Comparison of ENCODE assay signal across 8 cellular contexts in the genomic region with DNA sequence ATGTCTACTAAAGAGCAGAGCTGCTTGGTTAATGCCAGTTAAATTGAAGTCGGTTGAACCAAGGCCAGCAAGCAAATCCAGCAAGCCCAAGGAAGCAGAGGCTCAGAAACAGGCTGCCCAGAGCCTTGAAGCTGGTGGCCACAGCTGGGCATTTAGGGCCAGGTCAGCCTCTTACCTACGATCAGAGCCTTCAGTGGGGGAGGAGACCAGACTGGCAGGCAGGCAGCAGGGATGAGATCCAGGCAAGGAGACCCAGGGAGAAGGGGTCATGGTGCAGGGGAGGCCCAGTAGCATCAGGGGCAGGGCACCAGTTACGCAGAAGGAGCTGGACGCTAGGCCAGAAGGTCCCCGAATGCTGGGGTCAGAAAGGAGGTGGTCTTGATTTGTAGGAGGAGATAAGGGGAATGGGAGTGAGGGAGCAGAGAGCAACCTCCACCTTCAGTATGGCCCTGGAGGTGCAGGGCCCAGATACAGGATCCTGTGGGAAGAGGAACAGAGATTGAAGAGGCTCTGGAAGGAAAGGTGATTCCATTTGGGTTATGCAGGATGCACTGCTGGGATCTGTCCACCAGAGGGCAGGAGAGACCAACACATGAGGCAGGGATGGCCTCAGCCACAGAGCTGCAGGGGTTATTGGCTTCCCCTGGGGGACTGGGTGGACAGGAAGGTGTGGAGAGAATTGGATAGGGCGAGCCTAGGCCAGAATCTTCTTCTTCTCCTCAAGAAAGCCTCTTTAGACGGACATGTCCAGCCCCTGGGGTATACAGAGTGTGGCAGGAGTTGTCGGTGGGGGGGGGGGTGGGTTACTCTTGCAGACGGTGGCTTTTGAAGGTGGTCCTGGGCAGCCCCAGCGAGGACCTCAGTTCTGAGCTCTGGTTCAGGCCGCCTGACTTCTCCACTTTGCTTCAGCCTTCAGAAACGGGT.
A peak's percentile ranks its signal among the peaks of the same experiment; 100 is the strongest.
DNase-seq lines count a peak whose midpoint lies in the region; ATAC-seq and TF ChIP-seq lines count a peak whose summit lies in the region.

No MANE protein-coding gene starts in this region.

- H3K9me3 ChIP-seq in fibroblast of lung (ENCODE audit: control insufficient read depth, insufficient read depth, low read depth, low read length) (no peaks in the 10 kb centered on the region), neural cell (ENCODE audit: low read length) (no peaks in the 10 kb centered on the region)

- H3K9ac ChIP-seq in fibroblast of lung (ENCODE audit: insufficient read depth, low read length) (no peak overlapping the region), neural cell (ENCODE audit: low read length) (no peak overlapping the region)

- H3K27me3 ChIP-seq in fibroblast of lung (ENCODE audit: control insufficient read depth, insufficient read depth, low read length) (peaks cover 3% of the 10 kb centered on the region), neural cell (ENCODE audit: insufficient read depth, low read depth, low read length) (no peaks in the 10 kb centered on the region)

- TF ChIP-seq RAD21 in neural cell (conservative IDR thresholded peaks at IDR 0.05) = peak; percentile 99

- POLR2A ChIA-PET in GM10248 (lab: Yijun Ruan, JAX) = no interaction called here

- H3K36me3 ChIP-seq in fibroblast of lung (ENCODE audit: control insufficient read depth, insufficient read depth, low read length) = no peaks in the 10 kb centered on the region
- no peaks in the 10 kb centered on the region for H3K36me3 ChIP-seq in neural cell (ENCODE audit: insufficient read depth, low read length)

- ATAC-seq in HG03342 (IDR thresholded peaks at IDR 0.05; ENCODE audit: unreplicated experiment) (peak; percentile 68), GM19455 (IDR thresholded peaks at IDR 0.05; ENCODE audit: unreplicated experiment) (no peak)

- H2AFZ ChIP-seq in fibroblast of lung (ENCODE audit: low read length) = no peak overlapping the region
- no peak overlapping the region for H2AFZ ChIP-seq in neural cell (ENCODE audit: low read depth, low read length)

- no peak overlapping the region for H3K4me3 Mint-ChIP-seq in activated T-cell treated with anti-CD3 and anti-CD28 coated beads, Interleukin-2, amount 50 U/mL, for 24 hours

- DNase-seq in GM10248 (ENCODE audit: extremely low spot score) (peak; percentile 87), OCI-M1 (lab: John Stamatoyannopoulos, UW) (peak; percentile 63), fibroblast of lung (ENCODE audit: low read depth in 2 of 2) (peak; percentile 14 to 59), superior temporal gyrus (ENCODE audit: extremely low spot score) (peak; percentile 82)
- DNase-seq in activated T-cell treated with anti-CD3 and anti-CD28 coated beads, Interleukin-2, amount 50 U/mL, for 24 hours = peak; percentile 71

- no peaks in the 10 kb centered on the region for H3K36me3 Mint-ChIP-seq in activated T-cell treated with anti-CD3 and anti-CD28 coated beads, Interleukin-2, amount 50 U/mL, for 24 hours (ENCODE audit: low read depth)

- H3K79me2 ChIP-seq in fibroblast of lung (ENCODE audit: control insufficient read depth, insufficient read depth, low read length) (no peaks in the 10 kb centered on the region), neural cell (replicated peaks; ENCODE audit: insufficient read depth, low read length) (no peaks in the 10 kb centered on the region)

- H3K9me2 ChIP-seq in neural cell (ENCODE audit: insufficient read depth, low read length) = no peaks in the 10 kb centered on the region

- peaks cover 4% of the 10 kb centered on the region for H3K4me1 Mint-ChIP-seq in activated T-cell treated with anti-CD3 and anti-CD28 coated beads, Interleukin-2, amount 50 U/mL, for 24 hours (ENCODE audit: low read depth)

- no peaks in the 10 kb centered on the region for H3K9me3 Mint-ChIP-seq in activated T-cell treated with anti-CD3 and anti-CD28 coated beads, Interleukin-2, amount 50 U/mL, for 24 hours

- no peak overlapping the region for H3K27ac ChIP-seq in fibroblast of lung (ENCODE audit: insufficient read depth, low read length)
- no peak overlapping the region for H3K27ac ChIP-seq in neural cell (ENCODE audit: low read length)

- no peaks in the 10 kb centered on the region for H4K20me1 ChIP-seq in fibroblast of lung (ENCODE audit: control insufficient read depth, extremely low read depth, insufficient read depth, low read length)
- H4K20me1 ChIP-seq in neural cell (ENCODE audit: insufficient read depth) = no peaks in the 10 kb centered on the region

- no peak overlapping the region for H3K27ac Mint-ChIP-seq in activated T-cell treated with anti-CD3 and anti-CD28 coated beads, Interleukin-2, amount 50 U/mL, for 24 hours

- H3K27me3 Mint-ChIP-seq in activated T-cell treated with anti-CD3 and anti-CD28 coated beads, Interleukin-2, amount 50 U/mL, for 24 hours = peaks cover 67% of the 10 kb centered on the region

- no peak for TF ChIP-seq EP300 in neural cell (conservative IDR thresholded peaks at IDR 0.05; ENCODE audit: poor library complexity, severe bottlenecking)

- H3K4me3 ChIP-seq in fibroblast of lung (replicated peaks in 1 of 4; ENCODE audit: control extremely low read depth in 1 of 4, insufficient read depth in 1 of 4, low read depth in 3 of 4, low read length in 4 of 4) (no peak overlapping the region), neural cell (ENCODE audit: low read length) (no peak overlapping the region)

- CTCF ChIA-PET in GM10248 (lab: Yijun Ruan, JAX) = interaction anchor here (0.7 to 7.2 kb wide), 24 partner anchors 8 to 893 kb away, joined by 3 to 65 read pairs (median 3); no protein-coding TSS in a partner anchor

- TF ChIP-seq CTCF in GM10248 (IDR thresholded peaks at IDR 0.05; ENCODE audit: control extremely low read depth, extremely low read depth, low read depth, missing control alignments) (peak; percentile 96), fibroblast of lung (conservative IDR thresholded peaks at IDR 0.05 in 1 of 2, IDR thresholded peaks at IDR 0.05 in 1 of 2; ENCODE audit: low read depth in 1 of 2, low read length in 2 of 2) (peak; percentile 92 to 99), neural cell (IDR thresholded peaks at IDR 0.05; ENCODE audit: poor library complexity, severe bottlenecking) (peak; percentile 97)

- H3K4me1 ChIP-seq in fibroblast of lung (ENCODE audit: control insufficient read depth, extremely low read depth, insufficient read depth, low read length) = no peaks in the 10 kb centered on the region

- no peak overlapping the region for H3K4me2 ChIP-seq in fibroblast of lung (ENCODE audit: extremely low read depth, insufficient read depth, low read length)
- H3K4me2 ChIP-seq in neural cell (ENCODE audit: low read length) = no peak overlapping the region

- no peaks in the 10 kb centered on the region for H3F3A ChIP-seq in neural cell (ENCODE audit: insufficient read depth, low read length, poor library complexity, severe bottlenecking)

TF ChIP-seq in neural cell, 6 proteins besides CTCF, POLR2A, EP300 and RAD21:
- TF ChIP-seq SMC3 (conservative IDR thresholded peaks at IDR 0.05; ENCODE audit: poor library complexity) (peak; percentile 96), TAF1 (IDR thresholded peaks at IDR 0.05; ENCODE audit: low read depth) (no peak)

Comparison
In these comparisons a context has a peak if more than half of its experiments do, and no peak if none do; other contexts are left out.
1. DNase-seq: peak in every context shown above with its lines; median percentile 87 in GM10248; 82 in superior temporal gyrus; 71 in activated T-cell treated with anti-CD3 and anti-CD28 coated beads, Interleukin-2, amount 50 U/mL, for 24 hours; 63 in OCI-M1; 36 in fibroblast of lung.